ENCODE assay signal across 1 cellular context in the genomic region with DNA sequence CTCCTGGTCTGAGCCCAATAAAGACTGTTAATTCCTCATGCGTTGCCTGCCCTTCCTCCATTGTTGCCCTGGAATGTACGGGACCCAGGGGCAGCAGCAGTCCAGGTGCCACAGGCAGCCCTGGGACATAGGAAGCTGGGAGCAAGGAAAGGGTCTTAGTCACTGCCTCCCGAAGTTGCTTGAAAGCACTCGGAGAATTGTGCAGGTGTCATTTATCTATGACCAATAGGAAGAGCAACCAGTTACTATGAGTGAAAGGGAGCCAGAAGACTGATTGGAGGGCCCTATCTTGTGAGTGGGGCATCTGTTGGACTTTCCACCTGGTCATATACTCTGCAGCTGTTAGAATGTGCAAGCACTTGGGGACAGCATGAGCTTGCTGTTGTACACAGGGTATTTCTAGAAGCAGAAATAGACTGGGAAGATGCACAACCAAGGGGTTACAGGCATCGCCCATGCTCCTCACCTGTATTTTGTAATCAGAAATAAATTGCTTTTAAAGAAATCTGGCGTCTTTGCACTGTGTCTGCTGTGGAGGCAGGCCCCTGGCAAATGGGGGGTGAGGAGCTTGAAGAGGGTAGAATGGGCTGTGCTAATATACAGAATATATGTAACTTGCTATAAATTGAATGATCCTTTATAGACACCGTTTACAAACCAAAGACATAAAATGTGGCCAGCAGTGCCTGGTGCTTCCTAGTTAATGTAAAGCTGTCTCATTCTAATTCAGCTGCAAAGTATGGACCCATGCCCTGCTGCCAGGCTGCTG.
TF ChIP-seq lines count a peak whose summit lies in the region.

No MANE protein-coding gene starts in this region.

TF ChIP-seq in A549, 52 proteins besides CTCF, POLR2A, EP300 and RAD21 (continued from another document):
- TF ChIP-seq ZSCAN20 (CRISPR knock-in tag; IDR thresholded peaks at IDR 0.05) = 0 out of 2 replicates have a peak, but pooled peaks have one; percentile 9
